1 cellular context compared by ENCODE assay signal in genomic region chr7:73647725-73648592, GRCh38.
A peak's percentile ranks its signal among the peaks of the same experiment; 100 is the strongest.
TF ChIP-seq lines count a peak whose summit lies in the region.

No MANE protein-coding gene starts in this region.

TF ChIP-seq in HepG2, 621 proteins besides CTCF, POLR2A, EP300 and RAD21 (continued from another document and continues in another):
- TF ChIP-seq ZNF646 (CRISPR knock-in tag; IDR thresholded peaks at IDR 0.05) (no peak), CBFB (CRISPR knock-in tag; IDR thresholded peaks at IDR 0.05) (peak; percentile 29; the same call in 1 of the 2 replicates), GATAD1 (CRISPR knock-in tag; IDR thresholded peaks at IDR 0.05) (no peak), FOXK1 (CRISPR knock-in tag; IDR thresholded peaks at IDR 0.05; ENCODE audit: borderline replicate concordance, low read depth) (no peak), RBM39 (IDR thresholded peaks at IDR 0.05; ENCODE audit: low read depth, low read length, poor library complexity, severe bottlenecking) (peak; percentile 39), TGIF2 (CRISPR knock-in tag; IDR thresholded peaks at IDR 0.05) (no peak), ZNF772 (CRISPR knock-in tag; IDR thresholded peaks at IDR 0.05) (no peak), SOX5 (CRISPR knock-in tag; IDR thresholded peaks at IDR 0.05; ENCODE audit: borderline replicate concordance) (peak; percentile 26; the same call in 1 of the 2 replicates), MTF1 (CRISPR knock-in tag; IDR thresholded peaks at IDR 0.05) (no peak), ZNF382 (CRISPR knock-in tag; IDR thresholded peaks at IDR 0.05; ENCODE audit: borderline replicate concordance) (no peak), ZNF878 (CRISPR knock-in tag; IDR thresholded peaks at IDR 0.05) (no peak), DZIP1 (CRISPR knock-in tag; IDR thresholded peaks at IDR 0.05) (no peak; the same call in 1 of the 2 replicates), SRSF1 (optimal IDR thresholded peaks at IDR 0.05; ENCODE audit: low read depth, low read length) (peak; percentile 49), ZBTB40 (IDR thresholded peaks at IDR 0.05) (no peak), ZBTB40 (CRISPR knock-in tag; IDR thresholded peaks at IDR 0.05) (no peak), HES4 (CRISPR knock-in tag; IDR thresholded peaks at IDR 0.05; ENCODE audit: borderline replicate concordance) (no peak), CHD2 (IDR thresholded peaks at IDR 0.05; ENCODE audit: low read depth, low read length) (no peak), ZSCAN21 (CRISPR knock-in tag; IDR thresholded peaks at IDR 0.05; ENCODE audit: borderline replicate concordance) (peak; percentile 64; the same call in 1 of the 2 replicates), HNRNPK (IDR thresholded peaks at IDR 0.05; ENCODE audit: low read depth, low read length, poor library complexity, severe bottlenecking) (peak; percentile 17), POLR2AphosphoS5 (IDR thresholded peaks at IDR 0.05; ENCODE audit: low read depth, low read length) (no peak; the same call in 1 of the 2 replicates), ZNF501 (CRISPR knock-in tag; IDR thresholded peaks at IDR 0.05) (0 out of 2 replicates have a peak, but pooled peaks have one; percentile 44), ZNF691 (CRISPR knock-in tag; IDR thresholded peaks at IDR 0.05; ENCODE audit: borderline replicate concordance, low read depth) (0 out of 2 replicates have a peak, but pooled peaks have one; percentile 34), ZSCAN20 (CRISPR knock-in tag; IDR thresholded peaks at IDR 0.05; ENCODE audit: borderline replicate concordance) (peak; percentile 98), NPAS2 (CRISPR knock-in tag; IDR thresholded peaks at IDR 0.05; ENCODE audit: borderline replicate concordance) (no peak), MBNL3 (CRISPR knock-in tag; conservative IDR thresholded peaks at IDR 0.05) (no peak), AHR (CRISPR knock-in tag; IDR thresholded peaks at IDR 0.05) (no peak), RBM22 (optimal IDR thresholded peaks at IDR 0.05; ENCODE audit: low read length) (no peak), KLF12 (CRISPR knock-in tag; IDR thresholded peaks at IDR 0.05; ENCODE audit: borderline replicate concordance) (peak; percentile 74; the same call in 1 of the 2 replicates), NR0B2 (CRISPR knock-in tag; IDR thresholded peaks at IDR 0.05) (peak; percentile 84), U2AF1 (optimal IDR thresholded peaks at IDR 0.05; ENCODE audit: low read depth, low read length) (no peak), FOXO1 (CRISPR knock-in tag; IDR thresholded peaks at IDR 0.05) (no peak), ZNF609 (CRISPR knock-in tag; IDR thresholded peaks at IDR 0.05; ENCODE audit: borderline replicate concordance) (peak; percentile 71; the same call in 1 of the 2 replicates), ZNF816 (CRISPR knock-in tag; IDR thresholded peaks at IDR 0.05; ENCODE audit: borderline replicate concordance) (no peak), MAFG (CRISPR knock-in tag; IDR thresholded peaks at IDR 0.05) (no peak)
